In genomic region chr12:109421355-109422087, GRCh38 we compare ENCODE assay signal across 16 cellular contexts. TPM values are rescaled to one million over a fixed set of nuclear protein-coding genes. Genes with fewer than 3 reads are reported as not detected.
DNase-seq lines count a peak whose midpoint lies in the region; ATAC-seq, FAIRE-seq and TF ChIP-seq lines count a peak whose summit lies in the region.
"Had no signal": no experiment of that assay in that cellular context is flagged by ENCODE, and none has a peak within 500 bp of the region (broad histone marks: within the 10 kb centered on the region; RNA-seq: fewer than 3 reads in every experiment).

No MANE protein-coding gene starts in this region.

- CTCF ChIA-PET in GM12878 (lab: Yijun Ruan, JAX), result interaction anchor here (0.6 to 2.3 kb wide), 6 partner anchors 9 to 677 kb away, joined by 3 to 9 read pairs (median 4); no protein-coding TSS in a partner anchor

- no peak overlapping the region for H2AFZ ChIP-seq in GM12878 (ENCODE audit: control insufficient read depth, low read depth, low read length)

- no peak for TF ChIP-seq POLR2A in GM12878 (IDR thresholded peaks at IDR 0.05; ENCODE audit: low read depth, low read length)

- POLR2A ChIA-PET in GM12878 (lab: Charles Lee), result no interaction called here

- no peaks in the 10 kb centered on the region for H3K9me3 ChIP-seq in GM12878 (replicated peaks; ENCODE audit: control insufficient read depth, insufficient read depth, low read length)
- H3K9me3 ChIP-seq in lower lobe of right lung, result no peaks in the 10 kb centered on the region
- H3K9me3 ChIP-seq: A549, BLaER1, Caco-2 had no signal

- H3K27me3 ChIP-seq in GM12878 (replicated peaks in 1 of 2; ENCODE audit: control insufficient read depth in 2 of 2, insufficient read depth in 2 of 2, low read length in 1 of 2), result no peaks in the 10 kb centered on the region
- no peaks in the 10 kb centered on the region for H3K27me3 ChIP-seq in lower lobe of right lung (ENCODE audit: low read depth)
- H3K27me3 ChIP-seq: BLaER1 had no signal

- H3K4me3 ChIP-seq in GM12878 (no peak overlapping the region), lower lobe of right lung (no peak overlapping the region)
- H3K4me3 ChIP-seq: A549, BLaER1 had no signal

- H3K27ac ChIP-seq in GM12878 (ENCODE audit: control insufficient read depth, insufficient read depth), result no peak overlapping the region
- H3K27ac ChIP-seq in lower lobe of right lung, result no peak overlapping the region
- H3K27ac ChIP-seq: A549, BLaER1 had no signal

- TF ChIP-seq RAD21 in GM12878 (IDR thresholded peaks at IDR 0.05; ENCODE audit: insufficient read depth, low read depth, low read length), result no peak

- H3K4me2 ChIP-seq in GM12878 (ENCODE audit: control insufficient read depth, insufficient read depth), result no peak overlapping the region
- H3K4me2 ChIP-seq: A549, BLaER1 had no signal

- no peak for ATAC-seq in GM12878
- ATAC-seq in lower lobe of right lung, result no peak
- no peak for ATAC-seq in HG03159 (IDR thresholded peaks at IDR 0.05; ENCODE audit: unreplicated experiment)
- no peak for ATAC-seq in GM21447 (IDR thresholded peaks at IDR 0.05; ENCODE audit: unreplicated experiment)

- SMC1A ChIA-PET in GM12878 (lab: Charles Lee; ENCODE audit: uncharacterized antibody, unreplicated experiment), result no interaction called here

- in situ Hi-C loops in GM12878 (cut with MboI), result no loop called here

- RAD21 ChIA-PET in GM12878 (lab: Charles Lee; ENCODE audit: unreplicated experiment), result no interaction called here

- no peaks in the 10 kb centered on the region for H4K20me1 ChIP-seq in GM12878 (ENCODE audit: control insufficient read depth, insufficient read depth)
- H4K20me1 ChIP-seq: BLaER1 had no signal

- no peak overlapping the region for H3K9ac ChIP-seq in GM12878 (ENCODE audit: control insufficient read depth, insufficient read depth, low read length)
- H3K9ac ChIP-seq: BLaER1 had no signal

- FAIRE-seq in GM12878 (lab: Jason Lieb, UNC), result no peak
- FAIRE-seq: A549, H54 had no signal

- DNase-seq in Daoy (ENCODE audit: low read depth) (peak; percentile 42), ELF-1 (ENCODE audit: low read depth, low spot score) (peak; percentile 9), GM12878 (ENCODE audit: low read depth, low spot score) (no peak), islet precursor cell (peak; percentile 95), NCI-H187 treated with DMSO at 0.1 percent for 48 hours (lab: John Stamatoyannopoulos, UW) (no peak), lower lobe of right lung (no peak)
- DNase-seq: Caco-2; CD8-positive, alpha-beta memory T cell; DMS53; GDM1; Karpas-422 had no signal

- no peaks in the 10 kb centered on the region for H3K36me3 ChIP-seq in GM12878 (ENCODE audit: control insufficient read depth in 2 of 2, insufficient read depth in 2 of 2, low read length in 1 of 2)
- no peaks in the 10 kb centered on the region for H3K36me3 ChIP-seq in lower lobe of right lung
- H3K36me3 ChIP-seq: BLaER1 had no signal

- no peaks in the 10 kb centered on the region for H3K79me2 ChIP-seq in GM12878 (ENCODE audit: control insufficient read depth, insufficient read depth, low read length)

- no TSS peak for BruUV-seq in GM12878 (replicated peaks; lab: Mats Ljungman, UMichigan)

- intact Hi-C loops in GM12878 (cut with micrococcal nuclease; ENCODE audit: unreplicated experiment) (no loop called here), lower lobe of right lung (cut with DNase I) (no loop called here)

- H3K4me1 ChIP-seq in GM12878 (ENCODE audit: control insufficient read depth, insufficient read depth, low read length) (no peaks in the 10 kb centered on the region), lower lobe of right lung (no peaks in the 10 kb centered on the region)
- H3K4me1 ChIP-seq: A549, BLaER1, Caco-2 had no signal

- no peak for TF ChIP-seq CTCF in GM12878 (IDR thresholded peaks at IDR 0.05 in 2 of 3, conservative IDR thresholded peaks at IDR 0.05 in 1 of 3; ENCODE audit: control insufficient read depth in 2 of 3, extremely low read depth in 1 of 3, insufficient read depth in 1 of 3, low read depth in 3 of 3, low read length in 3 of 3)
- no peak for TF ChIP-seq CTCF in lower lobe of right lung (IDR thresholded peaks at IDR 0.05)

- 28% methylated on average over 8 of the region's 8 CpGs for WGBS in GM12878 (ENCODE audit: insufficient coverage, insufficient replicate concordance, low lambda C conversion rate, missing lambda C conversion rate)

- TF ChIP-seq EP300 in GM12878 (IDR thresholded peaks at IDR 0.05; ENCODE audit: borderline replicate concordance in 1 of 2, control insufficient read depth in 1 of 2, low read depth in 2 of 2, low read length in 2 of 2), result no peak

TF ChIP-seq in GM12878, 131 proteins besides CTCF, POLR2A, EP300 and RAD21:
- TF ChIP-seq NR2C2 (IDR thresholded peaks at IDR 0.05; ENCODE audit: borderline replicate concordance, control insufficient read depth, insufficient read length, low read depth) (no peak), ATF7 (IDR thresholded peaks at IDR 0.05; ENCODE audit: low read depth) (0 out of 2 replicates have a peak, but pooled peaks have one; percentile 19)

RNA-seq across cellular contexts. Expression of gene KCTD10, which starts 55.6 kb away (rescaled TPM):
- total RNA-seq in Daoy (2014; rRNA removed; shearing (Covaris generic)), result 53.1 and 75.3 TPM in 2 replicates
- total RNA-seq in GM12878 (2013; cell fraction: nucleolus; rRNA removed), result 56.1 and 58.9 TPM in 2 replicates
- total RNA-seq in GM12878 (2014; rRNA removed), result 22.1 and 36.4 TPM in 2 replicates
- total RNA-seq in GM12878 (2014; rRNA removed; fragmentation: Illumina TruSeq; extraction: Trizol), result 23.1 and 24.1 TPM in 2 replicates
- total RNA-seq in GM12878 (2021), result 34.0 and 40.5 TPM in 2 replicates
- 11.3 TPM for polyA plus RNA-seq in GM12878 (2011; ENCODE audit: low read depth)
- polyA plus RNA-seq in GM12878 (2011; rRNA removed), result 51.2 and 52.0 TPM in 2 replicates
- polyA plus RNA-seq in GM12878 (2011; cell fraction: cytosol; rRNA removed), result 42.0 and 53.8 TPM in 2 replicates
- polyA plus RNA-seq in GM12878 (2011; cell fraction: nucleus; rRNA removed), result 57.5 and 57.6 TPM in 2 replicates
- 15.9 and 20.2 TPM in 2 replicates for polyA plus RNA-seq in GM12878 (2012)
- polyA plus RNA-seq in GM12878 (2014; fragmentation: Illumina TruSeq; extraction: Trizol), result 33.3 and 36.3 TPM in 2 replicates
- polyA plus RNA-seq in GM12878 (2014; fragmentation: Nextera tagmentation; extraction: Ambion mirVana), result 10 to 100 TPM in 1 of 2 experiments, 1 to 10 TPM in 1; 5.6 to 28.4 TPM
- 42.1 and 55.7 TPM in 2 replicates for polyA plus RNA-seq in GM12878 (2014; rRNA removed)
- polyA plus RNA-seq in GM12878 (2016; fragmentation: Nextera tagmentation; extraction: Ambion mirVana), result 10 to 100 TPM; 30.1 to 34.4 TPM
- 75.6 and 102 TPM in 2 replicates for polyA minus RNA-seq in GM12878 (2011; rRNA and poly(A)+ RNA removed)
- polyA minus RNA-seq in GM12878 (2011; cell fraction: cytosol; rRNA and poly(A)+ RNA removed), result 22.6 and 25.1 TPM in 2 replicates
- 51.6 and 73.9 TPM in 2 replicates for polyA minus RNA-seq in GM12878 (2011; cell fraction: nucleus; rRNA and poly(A)+ RNA removed)
- 61.4 TPM for total RNA-seq in lower lobe of right lung

RNA-seq across cellular contexts. Expression of gene UBE3B, which starts 55.9 kb away (rescaled TPM):
- 19.7 and 20.8 TPM in 2 replicates for total RNA-seq in Daoy (2014; rRNA removed; shearing (Covaris generic))
- total RNA-seq in GM12878 (2013; cell fraction: nucleolus; rRNA removed), result 119 and 148 TPM in 2 replicates
- total RNA-seq in GM12878 (2014; rRNA removed) (16.2 and 16.6 TPM in 2 replicates), GM12878 (2014; rRNA removed; fragmentation: Illumina TruSeq; extraction: Trizol) (11.1 and 11.3 TPM in 2 replicates), GM12878 (2021) (17.4 and 19.1 TPM in 2 replicates), lower lobe of right lung (40.1 TPM)
- 9.1 TPM for polyA plus RNA-seq in GM12878 (2011; ENCODE audit: low read depth)
- polyA plus RNA-seq in GM12878 (2011; rRNA removed) (17.2 and 22.2 TPM in 2 replicates), GM12878 (2014; fragmentation: Illumina TruSeq; extraction: Trizol) (12.9 and 13.7 TPM in 2 replicates), GM12878 (2014; fragmentation: Nextera tagmentation; extraction: Ambion mirVana) (1 to 10 TPM; 7.4 to 7.7 TPM), GM12878 (2014; rRNA removed) (17.5 and 19.6 TPM in 2 replicates), GM12878 (2016; fragmentation: Nextera tagmentation; extraction: Ambion mirVana) (10 to 100 TPM; 21.9 to 25.3 TPM)
- 14.6 and 16.6 TPM in 2 replicates for polyA plus RNA-seq in GM12878 (2011; cell fraction: cytosol; rRNA removed)
- polyA plus RNA-seq in GM12878 (2011; cell fraction: nucleus; rRNA removed), result 77.5 and 91.8 TPM in 2 replicates
- polyA plus RNA-seq in GM12878 (2012), result 9.3 and 13.7 TPM in 2 replicates
- polyA minus RNA-seq in GM12878 (2011; rRNA and poly(A)+ RNA removed), result 30.5 and 32.1 TPM in 2 replicates
- polyA minus RNA-seq in GM12878 (2011; cell fraction: cytosol; rRNA and poly(A)+ RNA removed), result 6.8 and 9.7 TPM in 2 replicates
- 41.6 and 48.5 TPM in 2 replicates for polyA minus RNA-seq in GM12878 (2011; cell fraction: nucleus; rRNA and poly(A)+ RNA removed)

Comparison
In these comparisons a context has a peak if more than half of its experiments do, and no peak if none do; other contexts are left out.
1. DNase-seq: peak in Daoy (single experiment), ELF-1 (single experiment) and islet precursor cell (single experiment); none in GM12878 (single experiment), NCI-H187 treated with DMSO at 0.1 percent for 48 hours (single experiment) and lower lobe of right lung (single experiment).